In genomic region chr1:175600721-175601440, GRCh38 we compare ENCODE assay signal across 1 cellular context.
TF ChIP-seq lines count a peak whose summit lies in the region.

No MANE protein-coding gene starts in this region.

TF ChIP-seq in GM23338, 12 proteins besides CTCF, POLR2A, EP300 and RAD21 (continued from another document):
- TF ChIP-seq ZNF462 (CRISPR knock-in tag; IDR thresholded peaks at IDR 0.05): no peak
- no peak for TF ChIP-seq EZH2 (IDR thresholded peaks at IDR 0.05; ENCODE audit: low read depth, unreplicated experiment)
- TF ChIP-seq CREB1 (CRISPR knock-in tag; IDR thresholded peaks at IDR 0.05; ENCODE audit: low read depth): no peak
- no peak for TF ChIP-seq NANOG (IDR thresholded peaks at IDR 0.05; ENCODE audit: borderline replicate concordance)
- TF ChIP-seq STAT1 (IDR thresholded peaks at IDR 0.05; ENCODE audit: unreplicated experiment): no peak
TF ChIP-seq in GM23338: peak in this region for 0.
